In genomic region chr9:36878161-36878560, GRCh38 we compare ENCODE assay signal across 27 cellular contexts.
DNase-seq lines count a peak whose midpoint lies in the region; ATAC-seq, FAIRE-seq and TF ChIP-seq lines count a peak whose summit lies in the region.
"Had no signal": no experiment of that assay in that cellular context is flagged by ENCODE, and none has a peak within 500 bp of the region (broad histone marks: within the 10 kb centered on the region; RNA-seq: fewer than 3 reads in every experiment).

No MANE protein-coding gene starts in this region.

- intact Hi-C loops in GM12878 (cut with micrococcal nuclease; ENCODE audit: unreplicated experiment): loop anchor here (10.0 kb wide), 2 partner anchors 247 to 527 kb away; partner anchors contain the start of gene ZCCHC7
- intact Hi-C loops in sigmoid colon (cut with DNase I): loop anchor here (10.0 kb wide), 1 partner anchor 73 kb away; no protein-coding TSS in a partner anchor

- H3K27me3 ChIP-seq in GM12878 (replicated peaks in 1 of 2; ENCODE audit: control insufficient read depth in 2 of 2, insufficient read depth in 2 of 2, low read length in 1 of 2) (no peaks in the 10 kb centered on the region), sigmoid colon (no peaks in the 10 kb centered on the region)
- H3K27me3 ChIP-seq: BE2C had no signal

- H3K36me3 Mint-ChIP-seq in IgD-negative memory B cell: peaks cover 8% of the 10 kb centered on the region
- H3K36me3 Mint-ChIP-seq: CD14-positive monocyte had no signal

- SMC1A ChIA-PET in GM12878 (lab: Charles Lee; ENCODE audit: uncharacterized antibody, unreplicated experiment): interaction anchor here (0.9 kb wide), 1 partner anchor 118 kb away, joined by 3 read pairs; no protein-coding TSS in a partner anchor

- TF ChIP-seq RAD21 in GM12878 (IDR thresholded peaks at IDR 0.05; ENCODE audit: insufficient read depth, low read depth, low read length): no peak

- DNase-seq in GM12878 (ENCODE audit: low read depth, low spot score) (no peak), sigmoid colon (peak; percentile 26), NCI-H226 (no peak), erythroblast (lab: John Stamatoyannopoulos, UW) (no peak), inferior parietal cortex (ENCODE audit: extremely low spot score) (no peak)
- DNase-seq in stimulated activated CD4-positive, alpha-beta T cell treated with anti-CD3 and anti-CD28 coated beads, Interleukin-15, amount 100 ng/mL, for 24 hours: no peak
- DNase-seq: BE2C; CD8-positive, alpha-beta memory T cell; DMS 273 treated with DMSO at 0.1 percent for 48 hours; DMS79; EL; GDM1; GM23248; H9; HFFc6; KG1; MG63; NCI-H2029; NCI-H446 treated with DMSO at 0.1 percent for 48 hours; NCI-H526; NCI-H82; NK-92 treated with Interleukin-12 subunit alpha and Interleukin-12 subunit beta, amount 100 ng/mL, for 24 hours; Right ventricle myocardium superior; RPMI8226 had no signal

- no peak for TF ChIP-seq POLR2A in GM12878 (IDR thresholded peaks at IDR 0.05; ENCODE audit: low read depth, low read length)
- no peak for TF ChIP-seq POLR2A in sigmoid colon (IDR thresholded peaks at IDR 0.05)
- no peak for TF ChIP-seq POLR2A in erythroblast (IDR thresholded peaks at IDR 0.05; ENCODE audit: low read length)

- no peaks in the 10 kb centered on the region for H3K27me3 Mint-ChIP-seq in IgD-negative memory B cell

- no peak overlapping the region for H3K9ac ChIP-seq in GM12878 (ENCODE audit: control insufficient read depth, insufficient read depth, low read length)
- H3K9ac ChIP-seq: GM23248 had no signal

- H3K4me3 ChIP-seq in GM12878: no peak overlapping the region
- no peak overlapping the region for H3K4me3 ChIP-seq in sigmoid colon
- H3K4me3 ChIP-seq: GM23248, MG63, SJSA1 had no signal

- BruUV-seq in GM12878 (replicated peaks; lab: Mats Ljungman, UMichigan): no TSS peak

- in situ Hi-C loops in GM12878 (cut with MboI): loop anchor here (5.0 kb wide), 1 partner anchor 149 kb away; no protein-coding TSS in a partner anchor

- 79% methylated on average over 4 of the region's 4 CpGs for WGBS in GM12878 (ENCODE audit: insufficient coverage, insufficient replicate concordance, low lambda C conversion rate, missing lambda C conversion rate)
- 78 to 84% methylated on average over 4 of the region's 4 CpGs for WGBS in sigmoid colon, 2 donors

- RAD21 ChIA-PET in GM12878 (lab: Charles Lee; ENCODE audit: unreplicated experiment): no interaction called here

- H3K9me3 ChIP-seq in GM12878 (replicated peaks; ENCODE audit: control insufficient read depth, insufficient read depth, low read length) (no peaks in the 10 kb centered on the region), sigmoid colon (no peaks in the 10 kb centered on the region)
- H3K9me3 ChIP-seq: BE2C, MG63, SJSA1 had no signal

- CTCF ChIA-PET in GM12878 (lab: Yijun Ruan, JAX): no interaction called here

- H4K20me1 ChIP-seq in GM12878 (ENCODE audit: control insufficient read depth, insufficient read depth): no peaks in the 10 kb centered on the region

- TF ChIP-seq CTCF in GM12878 (IDR thresholded peaks at IDR 0.05 in 2 of 3, conservative IDR thresholded peaks at IDR 0.05 in 1 of 3; ENCODE audit: control insufficient read depth in 2 of 3, extremely low read depth in 1 of 3, insufficient read depth in 1 of 3, low read depth in 3 of 3, low read length in 3 of 3): no peak
- TF ChIP-seq CTCF in sigmoid colon (IDR thresholded peaks at IDR 0.05): no peak

- no peak for TF ChIP-seq EP300 in GM12878 (IDR thresholded peaks at IDR 0.05; ENCODE audit: borderline replicate concordance in 1 of 2, control insufficient read depth in 1 of 2, low read depth in 2 of 2, low read length in 2 of 2)
- TF ChIP-seq EP300 in sigmoid colon (IDR thresholded peaks at IDR 0.05): no peak

- no peaks in the 10 kb centered on the region for H3K9me3 Mint-ChIP-seq in IgD-negative memory B cell
- H3K9me3 Mint-ChIP-seq: CD8-positive, alpha-beta memory T cell had no signal

- H3K4me1 ChIP-seq in GM12878 (ENCODE audit: control insufficient read depth, insufficient read depth, low read length) (peaks cover 45% of the 10 kb centered on the region), sigmoid colon (no peaks in the 10 kb centered on the region)
- H3K4me1 ChIP-seq: BE2C, SJSA1 had no signal

- peak overlapping the region in 1 of 4 donors; percentile 61 for H3K4me3 Mint-ChIP-seq in IgD-negative memory B cell
- H3K4me3 Mint-ChIP-seq: CD14-positive monocyte; CD8-positive, alpha-beta memory T cell; H9; HFFc6 had no signal

- H3K27ac Mint-ChIP-seq in IgD-negative memory B cell: peak overlapping the region; percentile 83 to 94 (median 91)
- H3K27ac Mint-ChIP-seq: CD14-positive monocyte; CD8-positive, alpha-beta memory T cell; HFFc6 had no signal

- FAIRE-seq in GM12878 (lab: Jason Lieb, UNC): no peak

- POLR2A ChIA-PET in GM12878 (lab: Charles Lee): interaction anchor here (1.0 to 1.1 kb wide), 2 partner anchors 149 to 492 kb away, joined by 3 read pairs; no protein-coding TSS in a partner anchor

- H3K4me2 ChIP-seq in GM12878 (ENCODE audit: control insufficient read depth, insufficient read depth): 0 out of 2 replicates have a peak overlapping the region, but pooled peaks have one; percentile 26

- H3K27ac ChIP-seq in GM12878 (ENCODE audit: control insufficient read depth, insufficient read depth) (no peak overlapping the region), sigmoid colon (no peak overlapping the region)
- H3K27ac ChIP-seq: GM23248, SJSA1 had no signal

- H3K36me3 ChIP-seq in GM12878 (ENCODE audit: control insufficient read depth in 2 of 2, insufficient read depth in 2 of 2, low read length in 1 of 2) (peaks cover 45 to 46% of the 10 kb centered on the region in 2 experiments), sigmoid colon (no peaks in the 10 kb centered on the region)
- H3K36me3 ChIP-seq: MG63, SJSA1 had no signal

- H2AFZ ChIP-seq in GM12878 (ENCODE audit: control insufficient read depth, low read depth, low read length): no peak overlapping the region
- H2AFZ ChIP-seq: GM23248 had no signal

- peaks cover 5% of the 10 kb centered on the region for H3K79me2 ChIP-seq in GM12878 (ENCODE audit: control insufficient read depth, insufficient read depth, low read length)

- no peak for ATAC-seq in GM12878

- peaks cover 51 to 69% (median 54%) of the 10 kb centered on the region in 3 donors for H3K4me1 Mint-ChIP-seq in IgD-negative memory B cell

TF ChIP-seq in GM12878, 131 proteins besides CTCF, POLR2A, EP300 and RAD21:
- TF ChIP-seq RUNX3 (IDR thresholded peaks at IDR 0.05; ENCODE audit: low read length) (peak; percentile 20; the same call in 1 of the 2 replicates), POLR2AphosphoS5 (IDR thresholded peaks at IDR 0.05; ENCODE audit: low read length) (no peak), HDAC6 (IDR thresholded peaks at IDR 0.05; ENCODE audit: unreplicated experiment) (no peak), ESRRA (IDR thresholded peaks at IDR 0.05; ENCODE audit: low read length) (no peak), SKIL (IDR thresholded peaks at IDR 0.05; ENCODE audit: low read depth, poor library complexity, severe bottlenecking) (no peak), SUZ12 (IDR thresholded peaks at IDR 0.05; ENCODE audit: unreplicated experiment) (no peak)
